In the genomic region with DNA sequence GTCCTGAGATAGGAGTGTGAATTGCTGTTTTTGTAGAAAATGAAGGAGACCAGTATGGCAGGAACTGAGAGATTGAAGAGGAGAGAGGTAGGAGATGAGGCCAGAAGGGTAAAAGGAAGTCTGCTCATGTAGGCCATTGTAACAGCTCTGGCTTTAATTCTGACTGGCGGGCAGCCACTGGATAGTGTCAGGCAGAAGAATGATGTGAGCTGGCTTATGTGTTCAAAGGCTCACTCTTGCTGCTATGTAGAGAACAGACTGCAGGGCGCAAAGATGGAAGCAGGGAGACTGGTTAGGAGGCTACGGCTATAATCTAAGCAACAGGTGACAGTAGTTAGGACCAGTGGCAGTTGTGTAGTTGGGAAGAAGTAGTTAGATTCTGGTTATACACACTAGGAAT, we compare ENCODE assay signal across 27 cellular contexts.
"Had no signal": no experiment of that assay in that cellular context is flagged by ENCODE, and none has a peak within 500 bp of the region (broad histone marks: within the 10 kb centered on the region; RNA-seq: fewer than 3 reads in every experiment).

No MANE protein-coding gene starts in this region.

- H3K4me1 Mint-ChIP-seq: natural killer cell; nephron; stimulated activated memory B cell treated with anti-CD40 and anti-IgM and Interleukin-4, amounts not matched to agents 10 μg/mL and 1 μg/mL and 100 μg/mL, for 72 hours; stimulated activated naive CD8-positive, alpha-beta T cell treated with anti-CD3 and anti-CD28 coated beads, Interleukin-15, amount 100 ng/mL, for 72 hours had no signal

- H3K9me3 ChIP-seq: neutrophil, pancreas, prostate gland, right lobe of liver, sigmoid colon, suprapubic skin, testis, tibial artery, transverse colon, upper lobe of right lung, uterus had no signal

- H3K36me3 Mint-ChIP-seq: naive thymus-derived CD4-positive, alpha-beta T cell; natural killer cell; stimulated activated memory B cell treated with anti-CD40 and anti-IgM and Interleukin-4, amounts not matched to agents 10 μg/mL and 1 μg/mL and 100 μg/mL, for 72 hours; type B pancreatic cell had no signal

- H3K4me3 ChIP-seq: pancreas, prostate gland, right lobe of liver, sigmoid colon, suprapubic skin, testis, tibial artery, transverse colon, upper lobe of right lung, uterus had no signal

- H3K27ac Mint-ChIP-seq: naive thymus-derived CD4-positive, alpha-beta T cell; natural killer cell; nephron; stimulated activated memory B cell treated with anti-CD40 and anti-IgM and Interleukin-4, amounts not matched to agents 10 μg/mL and 1 μg/mL and 100 μg/mL, for 72 hours; stimulated activated naive CD8-positive, alpha-beta T cell treated with anti-CD3 and anti-CD28 coated beads, Interleukin-15, amount 100 ng/mL, for 72 hours; type B pancreatic cell had no signal

- H3K27me3 Mint-ChIP-seq: naive thymus-derived CD4-positive, alpha-beta T cell; stimulated activated memory B cell treated with anti-CD40 and anti-IgM and Interleukin-4, amounts not matched to agents 10 μg/mL and 1 μg/mL and 100 μg/mL, for 72 hours; stimulated activated naive CD8-positive, alpha-beta T cell treated with anti-CD3 and anti-CD28 coated beads, Interleukin-15, amount 100 ng/mL, for 72 hours; type B pancreatic cell had no signal

- H3K36me3 ChIP-seq: neutrophil, pancreas, prostate gland, right lobe of liver, sigmoid colon, suprapubic skin, tibial artery, transverse colon, upper lobe of right lung, uterus had no signal

- H3K4me1 ChIP-seq: pancreas, prostate gland, right lobe of liver, sigmoid colon, suprapubic skin, testis, tibial artery, transverse colon, upper lobe of right lung, uterus had no signal

- DNase-seq: naive thymus-derived CD4-positive, alpha-beta T cell; natural killer cell; nucleus accumbens; pancreas; right cardiac atrium; right lobe of liver; sigmoid colon; small intestine; stimulated activated CD4-positive, alpha-beta T cell treated with anti-CD3 and anti-CD28 coated beads, Interleukin-15, amount 100 ng/mL, for 24 hours; stimulated activated CD4-positive, alpha-beta T cell treated with anti-CD3 and anti-CD28 coated beads, Interleukin-4, amount 100 ng/mL, for 1 hour; stimulated activated CD4-positive, alpha-beta T cell treated with anti-CD3 and anti-CD28 coated beads, Interleukin-4, amount 100 ng/mL, for 4 hours; stimulated activated CD8-positive, alpha-beta memory T cell treated with anti-CD3 and anti-CD28 coated beads, Interleukin-4, amount 100 ng/mL, for 48 hours; stimulated activated naive CD4-positive, alpha-beta T cell; stimulated activated naive CD8-positive, alpha-beta T cell treated with anti-CD3 and anti-CD28 coated beads, Interleukin-15, amount 100 ng/mL, for 72 hours; stimulated activated naive CD8-positive, alpha-beta T cell treated with anti-CD3 and anti-CD28 coated beads, Interleukin-15, Interleukin-2, amounts not matched to agents 100 U/mL and 50 U/mL, for 24 hours; substantia nigra; testis; tibial artery; transverse colon; upper lobe of right lung; uterus had no signal

- H3K27ac ChIP-seq: neutrophil, pancreas, prostate gland, right lobe of liver, sigmoid colon, suprapubic skin, testis, tibial artery, transverse colon, upper lobe of right lung, uterus had no signal

- H3K9me3 Mint-ChIP-seq: natural killer cell had no signal

- H3K27me3 ChIP-seq: neutrophil, pancreas, right lobe of liver, sigmoid colon, suprapubic skin, testis, tibial artery, transverse colon, upper lobe of right lung, uterus had no signal

- H3K4me3 Mint-ChIP-seq: naive thymus-derived CD4-positive, alpha-beta T cell; natural killer cell; nephron; stimulated activated memory B cell treated with anti-CD40 and anti-IgM and Interleukin-4, amounts not matched to agents 10 μg/mL and 1 μg/mL and 100 μg/mL, for 72 hours; stimulated activated naive CD8-positive, alpha-beta T cell treated with anti-CD3 and anti-CD28 coated beads, Interleukin-15, amount 100 ng/mL, for 72 hours; type B pancreatic cell had no signal
